ENCODE assay signal across 1 cellular context in the genomic region with DNA sequence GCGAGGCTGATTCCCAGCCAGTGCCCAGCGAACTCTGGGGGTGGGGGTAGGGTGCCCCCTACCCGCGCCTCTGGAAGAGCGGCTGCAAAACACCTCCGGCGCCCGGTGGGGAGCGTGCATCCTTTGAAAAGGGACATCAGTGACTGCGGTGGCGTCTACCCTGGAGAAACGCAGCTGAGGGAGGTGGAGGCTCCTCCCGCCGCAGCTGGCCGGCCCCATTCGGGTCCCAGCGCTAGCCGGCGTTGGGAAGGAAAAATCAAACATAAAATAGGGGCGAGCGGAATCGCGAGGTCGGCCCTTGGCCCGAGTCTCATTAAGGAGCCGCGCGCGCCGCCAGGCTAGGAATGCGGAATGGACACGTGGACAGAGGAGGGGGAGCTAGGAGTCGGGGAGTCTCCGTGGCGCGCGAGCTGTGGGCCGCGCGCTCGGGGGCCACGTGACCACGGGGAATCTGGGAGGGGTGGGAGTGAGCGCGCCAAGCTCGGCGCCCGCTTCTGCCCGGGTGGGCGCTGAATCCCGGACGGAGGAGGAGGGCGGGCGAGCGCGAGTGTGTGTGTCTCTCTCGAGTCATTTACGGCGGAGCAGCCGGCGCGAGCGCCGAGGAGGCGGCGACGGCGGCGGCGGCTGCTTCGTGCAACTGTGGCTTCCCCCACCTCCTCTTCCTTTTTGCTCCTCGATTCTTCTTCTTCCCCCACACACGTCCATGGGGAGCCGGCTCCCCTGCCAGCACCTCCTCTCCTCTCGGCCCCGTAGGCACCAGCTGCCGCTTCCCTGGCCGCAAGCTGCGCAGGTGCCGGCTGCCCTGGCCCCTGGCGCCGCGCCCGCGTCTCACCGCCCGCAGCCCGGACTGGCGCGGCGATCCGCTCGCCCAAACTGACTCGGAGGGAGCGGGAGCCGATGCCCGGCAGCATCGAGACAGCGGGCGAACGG.
A peak's percentile ranks its signal among the peaks of the same experiment; 100 is the strongest.
TF ChIP-seq lines count a peak whose summit lies in the region.

A gene with protein sequence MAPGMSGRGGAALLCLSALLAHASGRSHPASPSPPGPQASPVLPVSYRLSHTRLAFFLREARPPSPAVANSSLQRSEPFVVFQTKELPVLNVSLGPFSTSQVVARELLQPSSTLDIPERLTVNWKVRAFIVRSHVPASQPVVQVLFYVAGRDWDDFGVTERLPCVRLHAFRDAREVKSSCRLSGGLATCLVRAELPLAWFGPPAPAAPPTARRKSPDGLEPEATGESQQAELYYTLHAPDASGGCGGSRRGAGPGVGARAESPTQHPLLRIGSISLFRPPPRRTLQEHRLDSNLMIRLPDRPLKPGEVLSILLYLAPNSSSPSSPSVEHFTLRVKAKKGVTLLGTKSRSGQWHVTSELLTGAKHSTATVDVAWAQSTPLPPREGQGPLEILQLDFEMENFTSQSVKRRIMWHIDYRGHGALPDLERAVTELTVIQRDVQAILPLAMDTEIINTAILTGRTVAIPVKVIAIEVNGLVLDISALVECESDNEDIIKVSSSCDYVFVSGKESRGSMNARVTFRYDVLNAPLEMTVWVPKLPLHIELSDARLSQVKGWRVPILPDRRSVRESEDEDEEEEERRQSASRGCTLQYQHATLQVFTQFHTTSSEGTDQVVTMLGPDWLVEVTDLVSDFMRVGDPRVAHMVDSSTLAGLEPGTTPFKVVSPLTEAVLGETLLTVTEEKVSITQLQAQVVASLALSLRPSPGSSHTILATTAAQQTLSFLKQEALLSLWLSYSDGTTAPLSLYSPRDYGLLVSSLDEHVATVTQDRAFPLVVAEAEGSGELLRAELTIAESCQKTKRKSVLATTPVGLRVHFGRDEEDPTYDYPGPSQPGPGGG (N-terminal part only) (plus strand): TSS at position 566 of the 930 bp plus-strand sequence. CDS start 1,495 bp downstream, outside the sequence.

TF ChIP-seq in H1, 55 proteins besides CTCF, POLR2A, EP300 and RAD21 (continued from another document and continues in another):
- TF ChIP-seq CTBP2 (IDR thresholded peaks at IDR 0.05; ENCODE audit: borderline replicate concordance, insufficient read depth, insufficient read length, low read length), result no peak
- TF ChIP-seq NANOG (IDR thresholded peaks at IDR 0.05; ENCODE audit: insufficient read depth, low read depth, low read length, poor library complexity, severe bottlenecking), result no peak
- TF ChIP-seq TAF7 (optimal IDR thresholded peaks at IDR 0.05; ENCODE audit: borderline replicate concordance, low read depth, low read length), result no peak
- no peak for TF ChIP-seq CHD2 (IDR thresholded peaks at IDR 0.05; ENCODE audit: low read length)
- TF ChIP-seq CEBPB (IDR thresholded peaks at IDR 0.05; ENCODE audit: low read depth, low read length), result no peak
- no peak for TF ChIP-seq RFX5 (IDR thresholded peaks at IDR 0.05; ENCODE audit: borderline replicate concordance, low read depth, low read length)
- no peak for TF ChIP-seq CBX5 (IDR thresholded peaks at IDR 0.05; ENCODE audit: low read depth, low read length)
- no peak for TF ChIP-seq EZH2 (IDR thresholded peaks at IDR 0.05; ENCODE audit: low read depth, low read length, severe bottlenecking)
- TF ChIP-seq, protein P1, sequence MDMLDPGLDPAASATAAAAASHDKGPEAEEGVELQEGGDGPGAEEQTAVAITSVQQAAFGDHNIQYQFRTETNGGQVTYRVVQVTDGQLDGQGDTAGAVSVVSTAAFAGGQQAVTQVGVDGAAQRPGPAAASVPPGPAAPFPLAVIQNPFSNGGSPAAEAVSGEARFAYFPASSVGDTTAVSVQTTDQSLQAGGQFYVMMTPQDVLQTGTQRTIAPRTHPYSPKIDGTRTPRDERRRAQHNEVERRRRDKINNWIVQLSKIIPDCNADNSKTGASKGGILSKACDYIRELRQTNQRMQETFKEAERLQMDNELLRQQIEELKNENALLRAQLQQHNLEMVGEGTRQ (IDR thresholded peaks at IDR 0.05; ENCODE audit: low read length), result peak; percentile 73
- TF ChIP-seq PHF8 (conservative IDR thresholded peaks at IDR 0.05; ENCODE audit: low read depth, low read length), result no peak
- no peak for TF ChIP-seq SAP30 (IDR thresholded peaks at IDR 0.05; ENCODE audit: insufficient read depth, insufficient replicate concordance, low read length)
- TF ChIP-seq JUN (IDR thresholded peaks at IDR 0.05; ENCODE audit: low read depth, low read length), result no peak
- 0 out of 2 replicates have a peak, but pooled peaks have one; percentile 1 for TF ChIP-seq CREB1 (IDR thresholded peaks at IDR 0.05)
- TF ChIP-seq ZNF274 (IDR thresholded peaks at IDR 0.05; ENCODE audit: borderline replicate concordance, extremely low read depth, low read length), result no peak
- TF ChIP-seq KDM1A (IDR thresholded peaks at IDR 0.05; ENCODE audit: borderline replicate concordance, low read length), result no peak
- TF ChIP-seq RNF2 (IDR thresholded peaks at IDR 0.05; ENCODE audit: borderline replicate concordance, low read depth, low read length, missing control alignments, poor library complexity, severe bottlenecking), result no peak
- no peak for TF ChIP-seq GABPA (IDR thresholded peaks at IDR 0.05; ENCODE audit: borderline replicate concordance, insufficient read depth, low read length)
- no peak for TF ChIP-seq SRF (IDR thresholded peaks at IDR 0.05; ENCODE audit: low read depth, low read length)
- no peak for TF ChIP-seq MAFK (IDR thresholded peaks at IDR 0.05; ENCODE audit: low read depth, low read length)
- TF ChIP-seq POLR2AphosphoS5 (IDR thresholded peaks at IDR 0.05; ENCODE audit: low read depth, low read length), result no peak
- TF ChIP-seq SP4 (IDR thresholded peaks at IDR 0.05; ENCODE audit: low read length), result no peak
- no peak for TF ChIP-seq ATF2 (IDR thresholded peaks at IDR 0.05; ENCODE audit: low read length)
- TF ChIP-seq TBP (IDR thresholded peaks at IDR 0.05; ENCODE audit: low read depth, low read length), result 0 out of 2 replicates have a peak, but pooled peaks have one; percentile 5
- TF ChIP-seq, protein P2, sequence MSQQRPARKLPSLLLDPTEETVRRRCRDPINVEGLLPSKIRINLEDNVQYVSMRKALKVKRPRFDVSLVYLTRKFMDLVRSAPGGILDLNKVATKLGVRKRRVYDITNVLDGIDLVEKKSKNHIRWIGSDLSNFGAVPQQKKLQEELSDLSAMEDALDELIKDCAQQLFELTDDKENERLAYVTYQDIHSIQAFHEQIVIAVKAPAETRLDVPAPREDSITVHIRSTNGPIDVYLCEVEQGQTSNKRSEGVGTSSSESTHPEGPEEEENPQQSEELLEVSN (IDR thresholded peaks at IDR 0.05), result 0 out of 2 replicates have a peak, but pooled peaks have one; percentile 24
- TF ChIP-seq TAF1 (IDR thresholded peaks at IDR 0.05; ENCODE audit: low read depth, low read length), result no peak
- TF ChIP-seq SIRT6 (IDR thresholded peaks at IDR 0.05; ENCODE audit: low read length), result no peak
- no peak for TF ChIP-seq YY1 (IDR thresholded peaks at IDR 0.05; ENCODE audit: low read depth, low read length)
- TF ChIP-seq ATF3 (IDR thresholded peaks at IDR 0.05; ENCODE audit: insufficient read depth, low read depth, low read length), result 0 out of 2 replicates have a peak, but pooled peaks have one; percentile 15
- no peak for TF ChIP-seq HDAC2 (IDR thresholded peaks at IDR 0.05; ENCODE audit: borderline replicate concordance in 1 of 2, low read depth in 2 of 2, low read length in 2 of 2)
- no peak for TF ChIP-seq TCF12 (IDR thresholded peaks at IDR 0.05; ENCODE audit: low read depth, low read length)
- no peak for TF ChIP-seq CBX8 (IDR thresholded peaks at IDR 0.05; ENCODE audit: borderline replicate concordance, low read depth, low read length)
- no peak for TF ChIP-seq BRCA1 (IDR thresholded peaks at IDR 0.05; ENCODE audit: low read depth, low read length)
- TF ChIP-seq CHD7 (IDR thresholded peaks at IDR 0.05; ENCODE audit: insufficient replicate concordance, low read length), result no peak
- no peak for TF ChIP-seq CHD1 (IDR thresholded peaks at IDR 0.05; ENCODE audit: low read depth, low read length)
- no peak for TF ChIP-seq HDAC6 (IDR thresholded peaks at IDR 0.05; ENCODE audit: low read depth, low read length)
- TF ChIP-seq BACH1 (IDR thresholded peaks at IDR 0.05; ENCODE audit: low read length), result 0 out of 2 replicates have a peak, but pooled peaks have one; percentile 31
- no peak for TF ChIP-seq EGR1 (IDR thresholded peaks at IDR 0.05; ENCODE audit: borderline replicate concordance, low read depth, low read length)
- no peak for TF ChIP-seq POU5F1 (IDR thresholded peaks at IDR 0.05; ENCODE audit: low read depth, low read length)
- TF ChIP-seq FOSL1 (IDR thresholded peaks at IDR 0.05; ENCODE audit: insufficient read depth, low read depth, low read length), result no peak
- TF ChIP-seq, protein P3, sequence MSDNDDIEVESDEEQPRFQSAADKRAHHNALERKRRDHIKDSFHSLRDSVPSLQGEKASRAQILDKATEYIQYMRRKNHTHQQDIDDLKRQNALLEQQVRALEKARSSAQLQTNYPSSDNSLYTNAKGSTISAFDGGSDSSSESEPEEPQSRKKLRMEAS (IDR thresholded peaks at IDR 0.05), result 0 out of 2 replicates have a peak, but pooled peaks have one; percentile 30
- no peak for TF ChIP-seq NRF1 (IDR thresholded peaks at IDR 0.05; ENCODE audit: low read depth, low read length)
- no peak for TF ChIP-seq SIX5 (IDR thresholded peaks at IDR 0.05; ENCODE audit: low read depth, low read length)
- TF ChIP-seq TEAD4 (IDR thresholded peaks at IDR 0.05; ENCODE audit: low read depth, low read length), result peak; percentile 32; the same call in 1 of the 2 replicates
